Comparison of ENCODE assay signal across 16 cellular contexts in genomic region chr7:28865494-28866257, GRCh38.
A peak's percentile ranks its signal among the peaks of the same experiment; 100 is the strongest.
DNase-seq lines count a peak whose midpoint lies in the region; FAIRE-seq and TF ChIP-seq lines count a peak whose summit lies in the region.
"Had no signal": no experiment of that assay in that cellular context is flagged by ENCODE, and none has a peak within 500 bp of the region (broad histone marks: within the 10 kb centered on the region; RNA-seq: fewer than 3 reads in every experiment).

No MANE protein-coding gene starts in this region.

- in situ Hi-C loops in brain microvascular endothelial cell (cut with HindIII; ENCODE audit: low pct_ligation_motif_present, low sequenced_read_pairs) = no loop called here

- no peak overlapping the region for H3K14ac ChIP-seq in neuronal stem cell (ENCODE audit: low read length)

- DNase-seq in HTR-8/SVneo (ENCODE audit: insufficient read length, low spot score) (peak; percentile 37), brain microvascular endothelial cell (peak; percentile 47), head of caudate nucleus (no peak), neuronal stem cell (ENCODE audit: low spot score) (no peak), NCI-H1436 (lab: John Stamatoyannopoulos, UW) (no peak)
- DNase-seq in activated effector memory CD4-positive, alpha-beta T cell treated with Interleukin-2 at 50 U/mL for 16 hours = no peak
- DNase-seq: activated CD4-positive, alpha-beta T cell treated with anti-CD3 and anti-CD28 coated beads, Interleukin-2, amount 50 U/mL, for 48 hours; C1 segment of cervical spinal cord; central memory CD4-positive, alpha-beta T cell; NCI-H146; SHP77 treated with DMSO at 0.1 percent for 48 hours; stimulated activated CD4-positive, alpha-beta T cell treated with anti-CD3 and anti-CD28 coated beads, Interleukin-4, amount 100 ng/mL, for 4 hours; upper lobe of left lung had no signal

- no peaks in the 10 kb centered on the region for H3K4me1 ChIP-seq in ACC112 (ENCODE audit: control insufficient read depth, insufficient read depth, low read length, unreplicated experiment)
- peaks cover 26% of the 10 kb centered on the region for H3K4me1 ChIP-seq in mesodermal cell (ENCODE audit: control insufficient read depth, insufficient read depth, low read length, poor library complexity, severe bottlenecking)
- peaks cover 2 to 4% of the 10 kb centered on the region in 2 donors for H3K4me1 ChIP-seq in neuronal stem cell (ENCODE audit: control insufficient read depth in 2 of 2, insufficient read depth in 1 of 2, low read depth in 1 of 2, low read length in 2 of 2)
- H3K4me1 ChIP-seq: upper lobe of left lung had no signal

- no peak overlapping the region for H4K91ac ChIP-seq in neuronal stem cell (ENCODE audit: low read depth, low read length, poor library complexity)

- H2BK5ac ChIP-seq in neuronal stem cell (ENCODE audit: low read length) = no peak overlapping the region

- H2BK12ac ChIP-seq in neuronal stem cell (ENCODE audit: low read length) = no peak overlapping the region

- H3K27me3 ChIP-seq in ACC112 (ENCODE audit: insufficient read depth, low read length) = no peaks in the 10 kb centered on the region
- H3K27me3 ChIP-seq in brain microvascular endothelial cell (replicated peaks) = no peaks in the 10 kb centered on the region
- H3K27me3 ChIP-seq in neuronal stem cell (ENCODE audit: control insufficient read depth in 3 of 3, insufficient read depth in 3 of 3, low read depth in 1 of 3, low read length in 3 of 3) = no peaks in the 10 kb centered on the region
- H3K27me3 ChIP-seq: upper lobe of left lung had no signal

- H3K9me3 ChIP-seq in mesodermal cell (ENCODE audit: control insufficient read depth, low read length) = no peaks in the 10 kb centered on the region
- no peaks in the 10 kb centered on the region for H3K9me3 ChIP-seq in neuronal stem cell (replicated peaks in 1 of 2; ENCODE audit: control insufficient read depth in 2 of 2, insufficient read depth in 1 of 2, low read depth in 1 of 2, low read length in 2 of 2)
- H3K9me3 ChIP-seq: upper lobe of left lung had no signal

- H3K4me2 ChIP-seq in neuronal stem cell (ENCODE audit: insufficient read depth, low read length, poor library complexity, severe bottlenecking) = no peak overlapping the region

- no peak for FAIRE-seq in HTR-8/SVneo (lab: Jason Lieb, UNC)
- FAIRE-seq: GM18507 had no signal

- no peak overlapping the region for H3K27ac ChIP-seq in ACC112 (ENCODE audit: low read depth, low read length)
- H3K27ac ChIP-seq in brain microvascular endothelial cell = peak overlapping the region; percentile 16
- peak overlapping the region; percentile 49 for H3K27ac ChIP-seq in mesodermal cell (ENCODE audit: low read depth, low read length, severe bottlenecking)
- no peak overlapping the region for H3K27ac ChIP-seq in neuronal stem cell (replicated peaks; ENCODE audit: low read length)
- H3K27ac ChIP-seq: upper lobe of left lung had no signal

- no peak overlapping the region for H2BK15ac ChIP-seq in neuronal stem cell (ENCODE audit: low read length)

- H4K8ac ChIP-seq in neuronal stem cell (ENCODE audit: low read depth, low read length) = no peak overlapping the region

- 81 to 91% methylated on average over 6 of the region's 8 CpGs for WGBS in mesodermal cell (ENCODE audit: insufficient coverage in 2 of 2), 2 experiments
- WGBS in neuronal stem cell (ENCODE audit: extremely low coverage in 2 of 2, insufficient read length in 2 of 2, insufficient replicate concordance in 1 of 2), 2 donors = no CpG with 5 or more reads among the region's 8 CpGs

- no peak overlapping the region for H3K23ac ChIP-seq in neuronal stem cell (ENCODE audit: low read depth, low read length, poor library complexity)

- intact Hi-C loops in head of caudate nucleus (cut with DNase I) = no loop called here

- no peak overlapping the region; the same call in 1 of the 2 replicates for H3K4me3 ChIP-seq in ACC112 (ENCODE audit: low read depth, low read length)
- no peak overlapping the region for H3K4me3 ChIP-seq in brain microvascular endothelial cell (ENCODE audit: low read depth, low read length)
- H3K4me3 ChIP-seq in mesodermal cell (ENCODE audit: extremely low read depth, insufficient read depth, low read length, poor library complexity, severe bottlenecking) = no peak overlapping the region
- no peak overlapping the region for H3K4me3 ChIP-seq in neuronal stem cell (ENCODE audit: low read length in 2 of 2)
- H3K4me3 ChIP-seq: upper lobe of left lung had no signal

- no peak overlapping the region for H2AK5ac ChIP-seq in neuronal stem cell (ENCODE audit: low read depth, low read length)

- H3K36me3 ChIP-seq in ACC112 (ENCODE audit: insufficient read depth, low read length) = no peaks in the 10 kb centered on the region
- H3K36me3 ChIP-seq in brain microvascular endothelial cell (replicated peaks) = no peaks in the 10 kb centered on the region
- H3K36me3 ChIP-seq in mesodermal cell (ENCODE audit: control insufficient read depth, insufficient read depth, low read length) = no peaks in the 10 kb centered on the region
- no peaks in the 10 kb centered on the region for H3K36me3 ChIP-seq in neuronal stem cell (replicated peaks in 1 of 2; ENCODE audit: control insufficient read depth in 2 of 2, insufficient read depth in 2 of 2, low read length in 2 of 2)
- H3K36me3 ChIP-seq: upper lobe of left lung had no signal

- H3K18ac ChIP-seq in neuronal stem cell (ENCODE audit: low read length) = no peak overlapping the region

- H2BK120ac ChIP-seq in neuronal stem cell (ENCODE audit: low read depth, low read length) = no peak overlapping the region

- H3K9ac ChIP-seq in neuronal stem cell (ENCODE audit: low read depth, low read length, poor library complexity) = no peak overlapping the region

- H2AFZ ChIP-seq in ACC112 (ENCODE audit: low read length, unreplicated experiment) = peak overlapping the region; percentile 7
- no peak overlapping the region for H2AFZ ChIP-seq in neuronal stem cell (ENCODE audit: low read length)

- no peak overlapping the region for H3K4ac ChIP-seq in neuronal stem cell (ENCODE audit: low read length)

- no peaks in the 10 kb centered on the region for H3K79me1 ChIP-seq in neuronal stem cell (ENCODE audit: low read depth, low read length)

- H3K79me2 ChIP-seq in ACC112 (ENCODE audit: control insufficient read depth, insufficient read depth, low read length, unreplicated experiment) = no peaks in the 10 kb centered on the region

- TF ChIP-seq CTCF in brain microvascular endothelial cell (IDR thresholded peaks at IDR 0.05; ENCODE audit: low read depth, low read length, missing control alignments) = no peak

Comparison
In these comparisons a context has a peak if more than half of its experiments do, and no peak if none do; other contexts are left out.
1. H3K27ac ChIP-seq: peak in brain microvascular endothelial cell (single experiment) and mesodermal cell (single experiment); none in ACC112 (single experiment) and neuronal stem cell (single experiment).
2. DNase-seq: peak in HTR-8/SVneo (single experiment) and brain microvascular endothelial cell (single experiment); none in head of caudate nucleus (0 of 42), activated effector memory CD4-positive, alpha-beta T cell treated with Interleukin-2 at 50 U/mL for 16 hours (single experiment), neuronal stem cell (single experiment) and NCI-H1436 (single experiment).